Comparison of ENCODE assay signal across 1 cellular context in genomic region chr22:36369922-36370781, GRCh38.
TF ChIP-seq lines count a peak whose summit lies in the region.

No MANE protein-coding gene starts in this region.

TF ChIP-seq in GM23338, 12 proteins besides CTCF, POLR2A, EP300 and RAD21 (continued from another document):
- TF ChIP-seq EZH2phosphoT487 (IDR thresholded peaks at IDR 0.05; ENCODE audit: unreplicated experiment) (no peak), ETS1 (IDR thresholded peaks at IDR 0.05) (no peak), STAT1 (IDR thresholded peaks at IDR 0.05; ENCODE audit: unreplicated experiment) (no peak), POLR2AphosphoS5 (IDR thresholded peaks at IDR 0.05; ENCODE audit: low read depth) (no peak)
